Comparison of ENCODE assay signal across 17 cellular contexts in the genomic region with DNA sequence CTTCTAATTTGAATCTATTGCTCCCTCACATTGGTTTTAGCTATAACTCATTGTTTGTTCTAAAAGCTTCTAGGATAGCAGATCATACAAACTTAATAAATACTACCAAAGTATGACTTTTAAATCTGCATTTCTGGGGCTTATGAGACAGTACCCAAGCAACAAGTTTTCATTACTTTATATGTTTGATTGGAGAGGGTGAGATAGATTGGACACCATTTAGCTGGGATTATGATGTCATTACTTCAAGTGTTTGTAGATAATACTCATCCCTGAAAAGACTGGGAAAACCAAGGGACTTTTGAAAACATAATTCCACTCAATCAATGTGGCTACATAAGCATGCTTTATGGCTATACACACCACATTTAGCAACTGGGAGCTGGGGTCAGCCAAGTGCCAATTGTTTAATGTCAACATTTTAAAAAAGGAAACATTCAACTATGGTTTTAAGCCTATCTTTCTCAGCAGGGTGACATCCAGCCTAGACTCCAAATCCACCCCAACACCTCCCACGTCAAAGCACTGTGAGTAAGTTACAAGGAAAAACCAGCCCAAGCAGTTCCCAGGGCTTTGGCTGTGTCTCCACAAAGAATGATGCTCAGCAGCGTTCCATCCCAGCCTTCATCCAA.
DNase-seq lines count a peak whose midpoint lies in the region; ATAC-seq, FAIRE-seq and TF ChIP-seq lines count a peak whose summit lies in the region.
"Had no signal": no experiment of that assay in that cellular context is flagged by ENCODE, and none has a peak within 500 bp of the region (broad histone marks: within the 10 kb centered on the region; RNA-seq: fewer than 3 reads in every experiment).

No MANE protein-coding gene starts in this region.

- no peak overlapping the region for H3K4me3 Mint-ChIP-seq in endodermal cell
- H3K4me3 Mint-ChIP-seq: activated T-cell treated with anti-CD3 and anti-CD28 coated beads, Interleukin-2, amount 50 U/mL, for 72 hours; CD8-positive, alpha-beta T cell had no signal

- ATAC-seq in mucosa of descending colon (peak; percentile 10), HG03025 (IDR thresholded peaks at IDR 0.05; ENCODE audit: low FRiP score, unreplicated experiment) (no peak), HG03196 (IDR thresholded peaks at IDR 0.05; ENCODE audit: unreplicated experiment) (no peak)
- ATAC-seq: activated T-cell treated with anti-CD3 and anti-CD28 coated beads, Interleukin-2, amount 50 U/mL, for 72 hours; CD8-positive, alpha-beta T cell had no signal

- POLR2A ChIA-PET in BJ (lab: Charles Lee) = no interaction called here

- DNase-seq in BJ (ENCODE audit: low read depth) = peak; percentile 42
- DNase-seq in NCI-H2029 (lab: John Stamatoyannopoulos, UW) = peak; percentile 17
- DNase-seq in mucosa of descending colon = peak in 1 of 3 donors; percentile 7
- DNase-seq in endodermal cell = no peak
- no peak for DNase-seq in SIG-M5 treated with dmso at 0.1 percent for 504 hours (lab: John Stamatoyannopoulos, UW; ENCODE audit: unreplicated experiment)
- DNase-seq: activated T-cell treated with anti-CD3 and anti-CD28 coated beads, Interleukin-2, amount 50 U/mL, for 72 hours; amygdala; CD8-positive, alpha-beta T cell; kidney glomerular epithelial cell; NCI-H1092 treated with DMSO at 0.1 percent for 48 hours; NCI-H774; stimulated activated naive CD4-positive, alpha-beta T cell; T-helper 9 cell had no signal

- H3K9ac ChIP-seq in endodermal cell (ENCODE audit: extremely low read depth, low read length, poor library complexity, severe bottlenecking) = no peak overlapping the region

- WGBS in endodermal cell (ENCODE audit: insufficient coverage in 1 of 2, insufficient read length in 1 of 2), 2 experiments = 80 to 90% methylated on average over 1 to 2 of the region's 2 CpGs

- peaks cover 4% of the 10 kb centered on the region for H3K27me3 Mint-ChIP-seq in endodermal cell (ENCODE audit: insufficient read depth)

- H3K4me1 ChIP-seq in mucosa of descending colon (ENCODE audit: low read depth) (peaks cover 4% of the 10 kb centered on the region), endodermal cell (ENCODE audit: control insufficient read depth, insufficient read depth, low read length) (no peaks in the 10 kb centered on the region)

- no peak overlapping the region for H3K27ac Mint-ChIP-seq in endodermal cell
- H3K27ac Mint-ChIP-seq: activated T-cell treated with anti-CD3 and anti-CD28 coated beads, Interleukin-2, amount 50 U/mL, for 72 hours; CD8-positive, alpha-beta T cell had no signal

- no peaks in the 10 kb centered on the region for H3K27me3 ChIP-seq in BJ (ENCODE audit: control insufficient read depth, insufficient read depth, low read length)
- no peaks in the 10 kb centered on the region for H3K27me3 ChIP-seq in endodermal cell (ENCODE audit: control insufficient read depth, insufficient read depth, low read length, poor library complexity, severe bottlenecking)
- H3K27me3 ChIP-seq: vagina had no signal

- peaks cover 6% of the 10 kb centered on the region for H3K9me3 Mint-ChIP-seq in endodermal cell
- H3K9me3 Mint-ChIP-seq: CD8-positive, alpha-beta T cell had no signal

- intact Hi-C loops in mucosa of descending colon (cut with DNase I, micrococcal nuclease) = no loop called here

- H3K9me3 ChIP-seq in mucosa of descending colon (no peaks in the 10 kb centered on the region), endodermal cell (ENCODE audit: control insufficient read depth, low read length) (no peaks in the 10 kb centered on the region)
- H3K9me3 ChIP-seq: vagina had no signal

- CTCF ChIA-PET in BJ (lab: Yijun Ruan, JAX) = interaction anchor here (0.9 kb wide), 1 partner anchor 134 kb away, joined by 4 read pairs; no protein-coding TSS in a partner anchor

- H3K36me3 ChIP-seq in BJ (ENCODE audit: control insufficient read depth, insufficient read depth, low read length) = no peaks in the 10 kb centered on the region
- no peaks in the 10 kb centered on the region for H3K36me3 ChIP-seq in mucosa of descending colon (ENCODE audit: low read depth)
- no peaks in the 10 kb centered on the region for H3K36me3 ChIP-seq in endodermal cell (ENCODE audit: control insufficient read depth, insufficient read depth, low read length)
- H3K36me3 ChIP-seq: vagina had no signal

- TF ChIP-seq CTCF in BJ (IDR thresholded peaks at IDR 0.05; ENCODE audit: insufficient read depth, low read depth, low read length) = no peak
- TF ChIP-seq CTCF in mucosa of descending colon (IDR thresholded peaks at IDR 0.05) = no peak
- no peak for TF ChIP-seq CTCF in endodermal cell (conservative IDR thresholded peaks at IDR 0.05)

- H3K4me3 ChIP-seq in BJ (ENCODE audit: low read depth, low read length) (no peak overlapping the region), mucosa of descending colon (no peak overlapping the region), endodermal cell (ENCODE audit: low read length) (no peak overlapping the region)
- H3K4me3 ChIP-seq: vagina had no signal

- no peaks in the 10 kb centered on the region for H3K4me1 Mint-ChIP-seq in endodermal cell

- no peaks in the 10 kb centered on the region for H3K36me3 Mint-ChIP-seq in endodermal cell (ENCODE audit: low read depth)
- H3K36me3 Mint-ChIP-seq: CD8-positive, alpha-beta T cell had no signal

- H3K27ac ChIP-seq in endodermal cell (ENCODE audit: low read depth, low read length) = no peak overlapping the region
- H3K27ac ChIP-seq: vagina had no signal

- peak; percentile 26 for FAIRE-seq in endometrium (lab: Jason Lieb, UNC)

Comparison
In these comparisons a context has a peak if more than half of its experiments do, and no peak if none do; other contexts are left out.
1. DNase-seq: peak in BJ (single experiment) and NCI-H2029 (single experiment); none in endodermal cell (single experiment) and SIG-M5 treated with dmso at 0.1 percent for 504 hours (single experiment).